ENCODE assay signal across 23 cellular contexts in the genomic region with DNA sequence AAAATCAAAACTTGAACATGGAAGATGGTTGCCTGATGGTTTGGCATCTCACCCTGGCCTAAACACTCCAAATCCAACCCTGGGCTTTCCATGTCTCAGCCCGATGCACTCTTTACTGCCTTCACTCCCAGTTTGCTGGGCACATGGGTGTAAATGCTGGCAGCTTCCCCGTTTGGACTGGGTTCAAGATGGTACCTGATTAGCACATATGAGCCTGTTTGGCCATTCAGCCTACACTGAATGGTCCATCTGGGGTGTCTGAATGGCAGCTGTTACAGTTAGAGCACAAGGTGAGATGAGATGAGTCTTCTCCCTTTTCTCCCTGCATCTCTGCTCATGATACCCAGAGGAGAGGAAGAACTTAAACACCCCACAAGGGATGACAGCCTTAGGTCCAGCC. TPM values are rescaled to one million over a fixed set of nuclear protein-coding genes. Genes with fewer than 3 reads are reported as not detected.
A peak's percentile ranks its signal among the peaks of the same experiment; 100 is the strongest.
DNase-seq lines count a peak whose midpoint lies in the region; FAIRE-seq and TF ChIP-seq lines count a peak whose summit lies in the region.
"Had no signal": no experiment of that assay in that cellular context is flagged by ENCODE, and none has a peak within 500 bp of the region (broad histone marks: within the 10 kb centered on the region; RNA-seq: fewer than 3 reads in every experiment).

No MANE protein-coding gene starts in this region.

- no peaks in the 10 kb centered on the region for H4K20me1 ChIP-seq in fibroblast of lung (ENCODE audit: control insufficient read depth, extremely low read depth, insufficient read depth, low read length)

- H3K4me3 ChIP-seq in fibroblast of lung (replicated peaks in 1 of 4; ENCODE audit: control extremely low read depth in 1 of 4, insufficient read depth in 1 of 4, low read depth in 3 of 4, low read length in 4 of 4), result no peak overlapping the region
- no peak overlapping the region for H3K4me3 ChIP-seq in uterus
- H3K4me3 ChIP-seq: ovary, suprapubic skin, upper lobe of right lung had no signal

- no peaks in the 10 kb centered on the region for H3K79me2 ChIP-seq in fibroblast of lung (ENCODE audit: control insufficient read depth, insufficient read depth, low read length)

- no peak for TF ChIP-seq POLR2A in uterus (IDR thresholded peaks at IDR 0.05)

- no peak overlapping the region for H3K9ac ChIP-seq in fibroblast of lung (ENCODE audit: insufficient read depth, low read length)

- peak overlapping the region; percentile 45 for H3K4me2 ChIP-seq in fibroblast of lung (ENCODE audit: extremely low read depth, insufficient read depth, low read length)

- H3K36me3 ChIP-seq in fibroblast of lung (ENCODE audit: control insufficient read depth, insufficient read depth, low read length) (no peaks in the 10 kb centered on the region), uterus (no peaks in the 10 kb centered on the region)
- H3K36me3 ChIP-seq: ovary, suprapubic skin, upper lobe of right lung had no signal

- TF ChIP-seq CTCF in RWPE1 (conservative IDR thresholded peaks at IDR 0.05; ENCODE audit: low read depth) (no peak), fibroblast of lung (conservative IDR thresholded peaks at IDR 0.05 in 1 of 2, IDR thresholded peaks at IDR 0.05 in 1 of 2; ENCODE audit: low read depth in 1 of 2, low read length in 2 of 2) (no peak), uterus (IDR thresholded peaks at IDR 0.05) (no peak)

- H3K27ac ChIP-seq in RWPE1 (peak overlapping the region; percentile 75), fibroblast of lung (ENCODE audit: insufficient read depth, low read length) (no peak overlapping the region), uterus (peak overlapping the region; percentile 43 to 47)
- H3K27ac ChIP-seq: ovary, suprapubic skin, upper lobe of right lung had no signal

- H3K4me1 ChIP-seq in fibroblast of lung (ENCODE audit: control insufficient read depth, extremely low read depth, insufficient read depth, low read length) (peaks cover 18% of the 10 kb centered on the region), uterus (no peaks in the 10 kb centered on the region)

- peak; percentile 17 to 60 for DNase-seq in NCI-H524 (lab: John Stamatoyannopoulos, UW)
- no peak for DNase-seq in NCI-H524 treated with DMSO at 0.1 percent for 48 hours (lab: John Stamatoyannopoulos, UW)
- no peak for DNase-seq in RWPE1 (ENCODE audit: low spot score)
- no peak for DNase-seq in fibroblast of lung (ENCODE audit: low read depth in 2 of 2)
- DNase-seq in uterus, result no peak
- DNase-seq in amniotic stem cell (lab: John Stamatoyannopoulos, UW), result no peak
- DNase-seq in HTR-8/SVneo (ENCODE audit: insufficient read length, low spot score), result no peak
- no peak for DNase-seq in SKM-1 treated with dmso at 0.1 percent for 144 hours (lab: John Stamatoyannopoulos, UW; ENCODE audit: unreplicated experiment)
- DNase-seq: activated CD4-positive, alpha-beta T cell treated with anti-CD3 and anti-CD28 coated beads, Interleukin-2, amount 50 U/mL, for 48 hours; activated CD4-positive, CD25-positive, alpha-beta regulatory T cell treated with anti-CD3 and anti-CD28 coated beads, Interleukin-2, amount 50 U/mL, for 72 hours; activated naive CD8-positive, alpha-beta T cell treated with anti-CD3 and anti-CD28 coated beads, Interleukin-2, amount 50 U/mL, for 24 hours; activated T-cell treated with anti-CD3 and anti-CD28 coated beads, Interleukin-2, amount 50 U/mL, for 48 hours; Calu3; KG1; MM.1S; NCI-H1436; NCI-H526; SHP77 treated with DMSO at 0.1 percent for 48 hours; stimulated activated naive B cell treated with anti-CD40 and anti-IgM and Interleukin-4, amounts not matched to agents 10 μg/mL and 1 μg/mL and 100 μg/mL, for 72 hours had no signal

- no peak for FAIRE-seq in HTR-8/SVneo (lab: Jason Lieb, UNC)
- FAIRE-seq: endothelial cell of umbilical vein had no signal

- intact Hi-C loops in uterus (cut with DNase I; ENCODE audit: low total_unique reads), result no loop called here

- POLR2A ChIA-PET in RWPE1 (lab: Yijun Ruan, JAX; ENCODE audit: low non-redundant PET), result no interaction called here

- no peak overlapping the region for H2AFZ ChIP-seq in fibroblast of lung (ENCODE audit: low read length)

- H3K27me3 ChIP-seq in fibroblast of lung (ENCODE audit: control insufficient read depth, insufficient read depth, low read length) (no peaks in the 10 kb centered on the region), uterus (no peaks in the 10 kb centered on the region)
- H3K27me3 ChIP-seq: ovary, suprapubic skin, upper lobe of right lung had no signal

- CTCF ChIA-PET in RWPE1 (lab: Yijun Ruan, JAX), result no interaction called here

- no peaks in the 10 kb centered on the region for H3K9me3 ChIP-seq in fibroblast of lung (ENCODE audit: control insufficient read depth, insufficient read depth, low read depth, low read length)
- H3K9me3 ChIP-seq in uterus, result no peaks in the 10 kb centered on the region
- H3K9me3 ChIP-seq: ovary, suprapubic skin, upper lobe of right lung had no signal

RNA-seq across cellular contexts. Expression of gene ATXN7L1, which starts 37.1 kb away (rescaled TPM):
- total RNA-seq in fibroblast of lung, result 5.1 and 9.4 TPM in 2 replicates
- 5.1 and 6.0 TPM in 2 replicates for polyA plus RNA-seq in fibroblast of lung
- 7.5 and 8.2 TPM in 2 replicates for polyA plus RNA-seq in fibroblast of lung (2012)
- 1.7 and 4.2 TPM in 2 replicates for polyA minus RNA-seq in fibroblast of lung (ENCODE audit: low replicate concordance)
- 10 to 100 TPM in 2 of 4 donors, 1 to 10 TPM in 2; 4.4 to 22.4 (median 11.0) TPM for total RNA-seq in uterus

Comparison
In these comparisons a context has a peak if more than half of its experiments do, and no peak if none do; other contexts are left out.
1. DNase-seq: peak in NCI-H524 (2 of 2); none in NCI-H524 treated with DMSO at 0.1 percent for 48 hours (single experiment), RWPE1 (single experiment), fibroblast of lung (0 of 2), uterus (0 of 2), amniotic stem cell (single experiment), HTR-8/SVneo (single experiment) and SKM-1 treated with dmso at 0.1 percent for 144 hours (single experiment).